1 cellular context compared by ENCODE assay signal in genomic region chr5:132714456-132715307, GRCh38.
TF ChIP-seq lines count a peak whose summit lies in the region.

No MANE protein-coding gene starts in this region.

TF ChIP-seq in endothelial cell of umbilical vein, 7 proteins besides CTCF, POLR2A, EP300 and RAD21:
- TF ChIP-seq EZH2 (IDR thresholded peaks at IDR 0.05; ENCODE audit: borderline replicate concordance, low read depth, low read length, severe bottlenecking) (no peak), JUN (IDR thresholded peaks at IDR 0.05; ENCODE audit: borderline replicate concordance, insufficient read depth, insufficient read length, low read depth) (no peak), FOS (IDR thresholded peaks at IDR 0.05; ENCODE audit: borderline replicate concordance, insufficient read depth, low read length) (no peak), MYC (IDR thresholded peaks at IDR 0.05; ENCODE audit: low read depth, low read length) (no peak), MAX (IDR thresholded peaks at IDR 0.05; ENCODE audit: insufficient read depth, insufficient read length) (no peak)
TF ChIP-seq in endothelial cell of umbilical vein: peak in this region for 0.
